ENCODE assay signal across 36 cellular contexts in genomic region chr6:113111550-113111949, GRCh38.
A peak's percentile ranks its signal among the peaks of the same experiment; 100 is the strongest.
DNase-seq lines count a peak whose midpoint lies in the region; ATAC-seq, FAIRE-seq and TF ChIP-seq lines count a peak whose summit lies in the region.
"Had no signal": no experiment of that assay in that cellular context is flagged by ENCODE, and none has a peak within 500 bp of the region (broad histone marks: within the 10 kb centered on the region; RNA-seq: fewer than 3 reads in every experiment).

No MANE protein-coding gene starts in this region.

- in situ Hi-C loops in HepG2 (cut with HindIII; ENCODE audit: extremely low pct_ligation_motif_present, low pct_unique_long_range_greater_than_20kb) = no loop called here
- in situ Hi-C loops in G401 (cut with HindIII; ENCODE audit: low sequenced_read_pairs) = no loop called here

- no peaks in the 10 kb centered on the region for H3K36me3 ChIP-seq in HepG2 (replicated peaks in 1 of 2; ENCODE audit: control insufficient read depth in 1 of 2, insufficient read depth in 2 of 2, low read length in 2 of 2)
- no peaks in the 10 kb centered on the region for H3K36me3 ChIP-seq in right lobe of liver
- no peaks in the 10 kb centered on the region for H3K36me3 ChIP-seq in HEK293 (ENCODE audit: control insufficient read depth in 2 of 2, insufficient read depth in 1 of 2, low read length in 2 of 2)
- H3K36me3 ChIP-seq: BE2C, BLaER1 had no signal

- TF ChIP-seq RAD21 in HepG2 (CRISPR knock-in tag; IDR thresholded peaks at IDR 0.05) = no peak

- H3K9me3 Mint-ChIP-seq in endothelial cell (ENCODE audit: unreplicated experiment) (no peaks in the 10 kb centered on the region), glutamatergic neuron (ENCODE audit: unreplicated experiment) (peaks cover 6% of the 10 kb centered on the region)
- peaks cover 18% of the 10 kb centered on the region for H3K9me3 Mint-ChIP-seq in activated T-helper 17 cell treated with anti-CD3 and anti-CD28 coated beads, Interleukin-2, amount 50 U/mL, for 72 hours

- no peaks in the 10 kb centered on the region for H3K4me1 ChIP-seq in HepG2 (ENCODE audit: insufficient read depth, low read length)
- no peaks in the 10 kb centered on the region for H3K4me1 ChIP-seq in right lobe of liver
- no peaks in the 10 kb centered on the region for H3K4me1 ChIP-seq in HEK293 (ENCODE audit: control insufficient read depth, insufficient read depth, low read length)
- no peaks in the 10 kb centered on the region for H3K4me1 ChIP-seq in right cardiac atrium (ENCODE audit: control insufficient read depth, insufficient read depth, low read length)
- H3K4me1 ChIP-seq: A549, BE2C, BLaER1, Caco-2 had no signal

- CTCF ChIA-PET in HepG2 (lab: Yijun Ruan, JAX; ENCODE audit: low intra/inter-chr PET ratio, low total read pairs) (no interaction called here), HEK293 (lab: Yijun Ruan, JAX) (interaction anchor here (0.7 kb wide), 1 partner anchor 188 kb away, joined by 3 read pairs; no protein-coding TSS in a partner anchor)

- peaks cover 2% of the 10 kb centered on the region for H3K27me3 Mint-ChIP-seq in endothelial cell (ENCODE audit: unreplicated experiment)
- H3K27me3 Mint-ChIP-seq in glutamatergic neuron (ENCODE audit: unreplicated experiment) = no peaks in the 10 kb centered on the region
- H3K27me3 Mint-ChIP-seq in activated T-helper 17 cell treated with anti-CD3 and anti-CD28 coated beads, Interleukin-2, amount 50 U/mL, for 72 hours = no peaks in the 10 kb centered on the region
- H3K27me3 Mint-ChIP-seq: CD4-positive, alpha-beta memory T cell; CD4-positive, alpha-beta T cell; CD4-positive, CD25-positive, alpha-beta regulatory T cell; CD8-positive, alpha-beta memory T cell had no signal

- H3K27ac Mint-ChIP-seq in endothelial cell (ENCODE audit: unreplicated experiment) = peak overlapping the region; percentile 44
- peak overlapping the region; percentile 53 for H3K27ac Mint-ChIP-seq in glutamatergic neuron (ENCODE audit: unreplicated experiment)
- no peak overlapping the region for H3K27ac Mint-ChIP-seq in activated T-helper 17 cell treated with anti-CD3 and anti-CD28 coated beads, Interleukin-2, amount 50 U/mL, for 72 hours
- H3K27ac Mint-ChIP-seq: B cell; CD14-positive monocyte; CD4-positive, alpha-beta memory T cell; CD4-positive, alpha-beta T cell; CD4-positive, CD25-positive, alpha-beta regulatory T cell; CD8-positive, alpha-beta memory T cell; CD8-positive, alpha-beta T cell had no signal

- H3K27ac ChIP-seq in HepG2 (ENCODE audit: extremely low read length, insufficient read depth, low read length) (no peak overlapping the region), right lobe of liver (no peak overlapping the region), HEK293 (ENCODE audit: extremely low read depth, low read depth, low read length) (no peak overlapping the region), right cardiac atrium (ENCODE audit: low read length) (no peak overlapping the region)
- H3K27ac ChIP-seq: 22Rv1; A549; BLaER1; BLaER1 treated with 17β-estradiol and CSF1 and Interleukin-3, amounts not matched to agents 10 nM and 100 nM; C4-2B had no signal

- no peaks in the 10 kb centered on the region for H4K20me1 ChIP-seq in HepG2 (ENCODE audit: insufficient read depth, low read length)
- H4K20me1 ChIP-seq: BLaER1; BLaER1 treated with 17β-estradiol and CSF1 and Interleukin-3, amounts not matched to agents 10 nM and 100 nM had no signal

- H3K4me3 Mint-ChIP-seq in endothelial cell (ENCODE audit: unreplicated experiment) (no peak overlapping the region), glutamatergic neuron (ENCODE audit: unreplicated experiment) (no peak overlapping the region)
- no peak overlapping the region for H3K4me3 Mint-ChIP-seq in activated T-helper 17 cell treated with anti-CD3 and anti-CD28 coated beads, Interleukin-2, amount 50 U/mL, for 72 hours
- H3K4me3 Mint-ChIP-seq: B cell; CD14-positive monocyte; CD4-positive, alpha-beta memory T cell; CD4-positive, alpha-beta T cell; CD4-positive, CD25-positive, alpha-beta regulatory T cell; CD8-positive, alpha-beta memory T cell; CD8-positive, alpha-beta T cell had no signal

- TF ChIP-seq POLR2A in HepG2 (IDR thresholded peaks at IDR 0.05; ENCODE audit: insufficient read depth in 1 of 2, low read depth in 2 of 2, low read length in 2 of 2) = no peak
- TF ChIP-seq POLR2A in right lobe of liver (IDR thresholded peaks at IDR 0.05) = no peak

- no peaks in the 10 kb centered on the region for H3K9me3 ChIP-seq in HepG2 (ENCODE audit: low read length)
- no peaks in the 10 kb centered on the region for H3K9me3 ChIP-seq in right lobe of liver
- H3K9me3 ChIP-seq in HEK293 (ENCODE audit: control insufficient read depth, insufficient read depth, low read depth, low read length) = no peaks in the 10 kb centered on the region; the same call in 1 of the 2 replicates
- H3K9me3 ChIP-seq in right cardiac atrium (ENCODE audit: control insufficient read depth, low read length) = no peaks in the 10 kb centered on the region
- H3K9me3 ChIP-seq: A549, BE2C, Caco-2 had no signal

- POLR2A ChIA-PET in HepG2 (lab: Yijun Ruan, JAX) (no interaction called here), HEK293 (lab: Yijun Ruan, JAX) (no interaction called here)

- TF ChIP-seq CTCF in HepG2 (CRISPR knock-in tag; IDR thresholded peaks at IDR 0.05) (no peak), right lobe of liver (IDR thresholded peaks at IDR 0.05) (no peak), HEK293 (tag by site-specific recombination; IDR thresholded peaks at IDR 0.05) (no peak), endothelial cell (IDR thresholded peaks at IDR 0.05; ENCODE audit: unreplicated experiment) (no peak), glutamatergic neuron (IDR thresholded peaks at IDR 0.05; ENCODE audit: partially characterized antibody, unreplicated experiment) (no peak)

- no peak overlapping the region for H2AFZ ChIP-seq in HepG2 (ENCODE audit: low read length)

- DNase-seq in HepG2 (ENCODE audit: low spot score) (no peak), right lobe of liver (no peak), endothelial cell (ENCODE audit: low spot score) (no peak), glutamatergic neuron (no peak), right cardiac atrium (no peak), G401 (ENCODE audit: low spot score) (no peak)
- DNase-seq: 8988T; ACHN; AML-193; BE2C; C1 segment of cervical spinal cord; Caco-2; Calu3; CD4-positive, alpha-beta memory T cell; CD4-positive, alpha-beta T cell; CD4-positive, CD25-positive, alpha-beta regulatory T cell; CD8-positive, alpha-beta memory T cell; CD8-positive, alpha-beta T cell; COR-L47; DMS153; DMS53; DMS79; DMS79 treated with DMSO at 0.1 percent for 48 hours; DND-41; EL had no signal

- H3K4me2 ChIP-seq in HepG2 (ENCODE audit: low read depth, low read length) = no peak overlapping the region
- H3K4me2 ChIP-seq: A549; BLaER1; BLaER1 treated with 17β-estradiol and CSF1 and Interleukin-3, amounts not matched to agents 10 nM and 100 nM had no signal

- no peak overlapping the region for H3K9ac ChIP-seq in HepG2 (ENCODE audit: insufficient read depth, low read depth, low read length)
- H3K9ac ChIP-seq: BLaER1; BLaER1 treated with 17β-estradiol and CSF1 and Interleukin-3, amounts not matched to agents 10 nM and 100 nM had no signal

- H3K27me3 ChIP-seq in HepG2 (ENCODE audit: control insufficient read depth in 1 of 2, insufficient read depth in 2 of 2, low read length in 2 of 2) = no peaks in the 10 kb centered on the region
- H3K27me3 ChIP-seq in right lobe of liver = no peaks in the 10 kb centered on the region
- no peaks in the 10 kb centered on the region for H3K27me3 ChIP-seq in right cardiac atrium (ENCODE audit: control insufficient read depth, insufficient read depth)
- H3K27me3 ChIP-seq: BE2C; BLaER1; BLaER1 treated with 17β-estradiol and CSF1 and Interleukin-3, amounts not matched to agents 10 nM and 100 nM had no signal

- no TSS peak for BruUV-seq in HepG2 (replicated peaks; lab: Mats Ljungman, UMichigan)

- no peak for ATAC-seq in HepG2
- no peak for ATAC-seq in right lobe of liver
- no peak for ATAC-seq in right cardiac atrium
- no peak for ATAC-seq in activated T-helper 17 cell treated with anti-CD3 and anti-CD28 coated beads, Interleukin-2, amount 50 U/mL, for 72 hours (replicated peaks)
- ATAC-seq: A549; CD8-positive, alpha-beta T cell had no signal

- H3K36me3 Mint-ChIP-seq in endothelial cell (ENCODE audit: low read depth, unreplicated experiment) (peaks cover 16% of the 10 kb centered on the region), glutamatergic neuron (ENCODE audit: unreplicated experiment) (no peaks in the 10 kb centered on the region)
- no peaks in the 10 kb centered on the region for H3K36me3 Mint-ChIP-seq in activated T-helper 17 cell treated with anti-CD3 and anti-CD28 coated beads, Interleukin-2, amount 50 U/mL, for 72 hours (ENCODE audit: low read depth)
- H3K36me3 Mint-ChIP-seq: CD4-positive, alpha-beta memory T cell; CD4-positive, CD25-positive, alpha-beta regulatory T cell; CD8-positive, alpha-beta memory T cell; CD8-positive, alpha-beta T cell had no signal

- FAIRE-seq in HepG2 (lab: Jason Lieb, UNC) = no peak
- FAIRE-seq: A204.1, A549, D721Med had no signal

- peaks cover 20% of the 10 kb centered on the region for H3K4me1 Mint-ChIP-seq in endothelial cell (ENCODE audit: unreplicated experiment)
- H3K4me1 Mint-ChIP-seq in glutamatergic neuron (ENCODE audit: low read depth, unreplicated experiment) = peaks cover 19% of the 10 kb centered on the region
- no peaks in the 10 kb centered on the region for H3K4me1 Mint-ChIP-seq in activated T-helper 17 cell treated with anti-CD3 and anti-CD28 coated beads, Interleukin-2, amount 50 U/mL, for 72 hours
- H3K4me1 Mint-ChIP-seq: B cell; CD4-positive, alpha-beta memory T cell; CD4-positive, CD25-positive, alpha-beta regulatory T cell; CD8-positive, alpha-beta memory T cell had no signal

- H3K79me2 ChIP-seq in HepG2 (ENCODE audit: insufficient read depth, low read length) = no peaks in the 10 kb centered on the region

- TF ChIP-seq EP300 in HepG2 (IDR thresholded peaks at IDR 0.05; ENCODE audit: low read depth in 2 of 2, low read length in 2 of 2) (no peak), HepG2 (CRISPR knock-in tag; IDR thresholded peaks at IDR 0.05; ENCODE audit: borderline replicate concordance) (no peak)

- 61% methylated on average over 2 of the region's 2 CpGs for WGBS in HepG2 (ENCODE audit: low lambda C conversion rate)
- 83% methylated on average over 2 of the region's 2 CpGs for WGBS in right lobe of liver (ENCODE audit: insufficient coverage, low coverage, low lambda C conversion rate, missing lambda C conversion rate)
- 98% methylated on average over 2 of the region's 2 CpGs for WGBS in right cardiac atrium

- no peak overlapping the region for H3K4me3 ChIP-seq in HepG2 (replicated peaks in 1 of 3; ENCODE audit: insufficient read depth in 1 of 3, low read depth in 2 of 3, low read length in 3 of 3)
- no peak overlapping the region for H3K4me3 ChIP-seq in right lobe of liver
- no peak overlapping the region for H3K4me3 ChIP-seq in HEK293 (ENCODE audit: low read depth, low read length)
- no peak overlapping the region for H3K4me3 ChIP-seq in right cardiac atrium (ENCODE audit: low read length)
- H3K4me3 ChIP-seq: A549; BLaER1; BLaER1 treated with 17β-estradiol and CSF1 and Interleukin-3, amounts not matched to agents 10 nM and 100 nM had no signal

- intact Hi-C loops in HepG2 (cut with micrococcal nuclease; ENCODE audit: unreplicated experiment) (no loop called here), right lobe of liver (cut with DNase I) (no loop called here), right cardiac atrium (cut with DNase I) (no loop called here)

Comparison
In these comparisons a context has a peak if more than half of its experiments do, and no peak if none do; other contexts are left out.
1. Of the 63 proteins assayed by ChIP-seq in both HepG2 and HEK293: peak only in HepG2: none; only in HEK293: ZNF513; in both: none; in neither: 62.